In genomic region chr4:28443786-28444412, GRCh38 we compare ENCODE assay signal across 20 cellular contexts.
DNase-seq lines count a peak whose midpoint lies in the region; ATAC-seq and TF ChIP-seq lines count a peak whose summit lies in the region.
"Had no signal": no experiment of that assay in that cellular context is flagged by ENCODE, and none has a peak within 500 bp of the region (broad histone marks: within the 10 kb centered on the region; RNA-seq: fewer than 3 reads in every experiment).

No MANE protein-coding gene starts in this region.

- POLR2A ChIA-PET in PC-3 (lab: Charles Lee; ENCODE audit: unreplicated experiment), result no interaction called here

- no peak overlapping the region for H4K91ac ChIP-seq in H9 (ENCODE audit: insufficient read length, low read depth, low read length)
- H4K91ac ChIP-seq in trophoblast cell (ENCODE audit: low read depth, low read length), result no peak overlapping the region

- no peak overlapping the region for H3K9ac ChIP-seq in H9 (ENCODE audit: extremely low read depth, insufficient read length, low read length)
- no peak overlapping the region for H3K9ac ChIP-seq in PC-3 (ENCODE audit: low read length)
- H3K9ac ChIP-seq in endodermal cell (ENCODE audit: extremely low read depth, low read length, poor library complexity, severe bottlenecking), result no peak overlapping the region
- H3K9ac ChIP-seq in trophoblast cell (ENCODE audit: low read length), result no peak overlapping the region

- no peak overlapping the region for H3K18ac ChIP-seq in H9 (ENCODE audit: insufficient read length, low read depth, low read length)
- no peak overlapping the region for H3K18ac ChIP-seq in trophoblast cell (ENCODE audit: low read length)

- H3K4me1 ChIP-seq in H9 (ENCODE audit: insufficient read depth, low read length) (no peaks in the 10 kb centered on the region; the same call in 1 of the 2 replicates), PC-3 (ENCODE audit: insufficient read depth, low read length) (peaks cover 8% of the 10 kb centered on the region; the same call in 1 of the 2 replicates), endodermal cell (ENCODE audit: control insufficient read depth, insufficient read depth, low read length) (no peaks in the 10 kb centered on the region), trophoblast cell (ENCODE audit: control insufficient read depth in 1 of 2, insufficient read depth in 2 of 2, low read length in 2 of 2) (no peaks in the 10 kb centered on the region)
- H3K4me1 ChIP-seq: upper lobe of left lung had no signal

- no peak overlapping the region for H4K5ac ChIP-seq in H9 (ENCODE audit: insufficient read length, low read depth, low read length)

- H3K79me2 ChIP-seq in H9 (ENCODE audit: insufficient read depth, low read length) (no peaks in the 10 kb centered on the region), PC-3 (ENCODE audit: low read length) (no peaks in the 10 kb centered on the region), trophoblast cell (ENCODE audit: control insufficient read depth, insufficient read depth, low read length, poor library complexity) (no peaks in the 10 kb centered on the region)

- no CpG with 5 or more reads among the region's 7 CpGs for WGBS in H9 (ENCODE audit: extremely low coverage, insufficient read length, low lambda C conversion rate)
- WGBS in endodermal cell (ENCODE audit: insufficient coverage in 1 of 2, insufficient read length in 1 of 2), 2 experiments, result 66 to 67% methylated on average over 5 to 7 of the region's 7 CpGs
- no CpG with 5 or more reads among the region's 7 CpGs for WGBS in trophoblast cell (ENCODE audit: extremely low coverage, insufficient coverage, insufficient read length)

- H3K36me3 Mint-ChIP-seq in H9 (ENCODE audit: insufficient read depth in 1 of 3, low read depth in 3 of 3), result no peaks in the 10 kb centered on the region
- no peaks in the 10 kb centered on the region for H3K36me3 Mint-ChIP-seq in endodermal cell (ENCODE audit: low read depth)
- H3K36me3 Mint-ChIP-seq in Calu3 (ENCODE audit: insufficient read depth, unreplicated experiment), result no peaks in the 10 kb centered on the region
- H3K36me3 Mint-ChIP-seq in activated naive CD8-positive, alpha-beta T cell treated with anti-CD3 and anti-CD28 coated beads, Interleukin-2, amount 50 U/mL, for 24 hours (ENCODE audit: low read depth), result no peaks in the 10 kb centered on the region
- H3K36me3 Mint-ChIP-seq: activated naive CD8-positive, alpha-beta T cell treated with anti-CD3 and anti-CD28 coated beads for 36 hours had no signal

- peak; percentile 37; the same call in 2 of the 3 replicates for TF ChIP-seq CTCF in H9 (conservative IDR thresholded peaks at IDR 0.05)
- TF ChIP-seq CTCF in PC-3 (conservative IDR thresholded peaks at IDR 0.05; ENCODE audit: low read depth, low read length), result no peak
- peak; percentile 54 for TF ChIP-seq CTCF in endodermal cell (conservative IDR thresholded peaks at IDR 0.05)
- no peak for TF ChIP-seq CTCF in brain microvascular endothelial cell (IDR thresholded peaks at IDR 0.05; ENCODE audit: low read depth, low read length, missing control alignments)
- no peak for TF ChIP-seq CTCF in Calu3 (IDR thresholded peaks at IDR 0.05; ENCODE audit: unreplicated experiment)

- H3K23me2 ChIP-seq in H9 (ENCODE audit: insufficient read length, low read depth, low read length, poor library complexity, severe bottlenecking), result no peaks in the 10 kb centered on the region

- H3K14ac ChIP-seq in H9 (ENCODE audit: insufficient read depth, low read length) (no peak overlapping the region), trophoblast cell (ENCODE audit: low read length) (no peak overlapping the region)

- H2AFZ ChIP-seq in H9 (ENCODE audit: low read length), result no peak overlapping the region
- H2AFZ ChIP-seq in PC-3 (ENCODE audit: low read length), result no peak overlapping the region
- no peak overlapping the region for H2AFZ ChIP-seq in trophoblast cell (ENCODE audit: insufficient read depth, low read length, poor library complexity)

- H2BK12ac ChIP-seq in H9 (ENCODE audit: insufficient read length, low read depth, low read length) (no peak overlapping the region), trophoblast cell (ENCODE audit: low read length) (no peak overlapping the region)

- H4K12ac ChIP-seq in trophoblast cell (ENCODE audit: low read depth, low read length), result no peak overlapping the region

- in situ Hi-C loops in brain microvascular endothelial cell (cut with HindIII; ENCODE audit: low pct_ligation_motif_present, low sequenced_read_pairs), result no loop called here

- H3K27ac ChIP-seq in H9 (ENCODE audit: insufficient read length, low read depth, low read length) (no peak overlapping the region), PC-3 (ENCODE audit: low read length) (no peak overlapping the region), endodermal cell (ENCODE audit: low read depth, low read length) (no peak overlapping the region), trophoblast cell (ENCODE audit: low read depth, low read length) (no peak overlapping the region), brain microvascular endothelial cell (no peak overlapping the region)
- H3K27ac ChIP-seq: upper lobe of left lung had no signal

- H3K27me3 ChIP-seq in H9 (ENCODE audit: insufficient read depth, low read length) (no peaks in the 10 kb centered on the region), PC-3 (ENCODE audit: low read length) (no peaks in the 10 kb centered on the region), endodermal cell (ENCODE audit: control insufficient read depth, insufficient read depth, low read length, poor library complexity, severe bottlenecking) (no peaks in the 10 kb centered on the region), trophoblast cell (ENCODE audit: insufficient read depth, low read length) (no peaks in the 10 kb centered on the region), brain microvascular endothelial cell (replicated peaks) (no peaks in the 10 kb centered on the region)
- H3K27me3 ChIP-seq: upper lobe of left lung had no signal

- CTCF ChIA-PET in PC-3 (lab: Charles Lee), result no interaction called here
- CTCF ChIA-PET in Calu3 (lab: Charles Lee), result no interaction called here

- H2BK15ac ChIP-seq in H9 (ENCODE audit: low read depth, low read length), result no peak overlapping the region

- H3K79me1 ChIP-seq in H9 (ENCODE audit: insufficient read depth, low read depth, low read length, poor library complexity, severe bottlenecking) (no peaks in the 10 kb centered on the region), trophoblast cell (ENCODE audit: low read length) (peaks cover 2% of the 10 kb centered on the region)

- H3K4me1 Mint-ChIP-seq in H9, result peaks cover 7 to 11% of the 10 kb centered on the region in 2 experiments
- peaks cover 6% of the 10 kb centered on the region for H3K4me1 Mint-ChIP-seq in endodermal cell
- no peaks in the 10 kb centered on the region for H3K4me1 Mint-ChIP-seq in Calu3 (ENCODE audit: low read depth, unreplicated experiment)
- no peaks in the 10 kb centered on the region for H3K4me1 Mint-ChIP-seq in activated naive CD8-positive, alpha-beta T cell treated with anti-CD3 and anti-CD28 coated beads, Interleukin-2, amount 50 U/mL, for 24 hours
- H3K4me1 Mint-ChIP-seq: activated naive CD8-positive, alpha-beta T cell treated with anti-CD3 and anti-CD28 coated beads for 36 hours; central memory CD8-positive, alpha-beta T cell; naive thymus-derived CD4-positive, alpha-beta T cell had no signal

- no peak overlapping the region for H3K4me3 Mint-ChIP-seq in H9
- H3K4me3 Mint-ChIP-seq in endodermal cell, result no peak overlapping the region
- no peak overlapping the region for H3K4me3 Mint-ChIP-seq in Calu3 (ENCODE audit: low read depth, unreplicated experiment)
- no peak overlapping the region for H3K4me3 Mint-ChIP-seq in activated naive CD8-positive, alpha-beta T cell treated with anti-CD3 and anti-CD28 coated beads, Interleukin-2, amount 50 U/mL, for 24 hours
- H3K4me3 Mint-ChIP-seq: activated naive CD8-positive, alpha-beta T cell treated with anti-CD3 and anti-CD28 coated beads for 36 hours; activated T-cell treated with anti-CD3 and anti-CD28 coated beads, Interleukin-2, amount 50 U/mL, for 4 hours; central memory CD8-positive, alpha-beta T cell; naive thymus-derived CD4-positive, alpha-beta T cell had no signal

- H3K9me3 Mint-ChIP-seq in H9, result no peaks in the 10 kb centered on the region
- no peaks in the 10 kb centered on the region for H3K9me3 Mint-ChIP-seq in endodermal cell
- H3K9me3 Mint-ChIP-seq in Calu3 (ENCODE audit: low read depth, unreplicated experiment), result peaks cover 9% of the 10 kb centered on the region
- H3K9me3 Mint-ChIP-seq in activated naive CD8-positive, alpha-beta T cell treated with anti-CD3 and anti-CD28 coated beads, Interleukin-2, amount 50 U/mL, for 24 hours, result peaks cover 11% of the 10 kb centered on the region

- H4K8ac ChIP-seq in H9 (replicated peaks; ENCODE audit: insufficient read length, low read depth, low read length), result no peak overlapping the region
- H4K8ac ChIP-seq in trophoblast cell (ENCODE audit: low read depth, low read length), result no peak overlapping the region

- H2BK20ac ChIP-seq in H9 (ENCODE audit: low read depth, low read length, poor library complexity, severe bottlenecking), result no peak overlapping the region

- H2BK120ac ChIP-seq in H9 (ENCODE audit: low read depth, low read length, poor library complexity, severe bottlenecking), result no peak overlapping the region
- no peak overlapping the region for H2BK120ac ChIP-seq in trophoblast cell (ENCODE audit: insufficient read depth, low read length, poor library complexity)

- no peak overlapping the region for H3K27ac Mint-ChIP-seq in H9
- H3K27ac Mint-ChIP-seq in endodermal cell, result no peak overlapping the region
- H3K27ac Mint-ChIP-seq in Calu3 (ENCODE audit: unreplicated experiment), result no peak overlapping the region
- no peak overlapping the region for H3K27ac Mint-ChIP-seq in activated naive CD8-positive, alpha-beta T cell treated with anti-CD3 and anti-CD28 coated beads, Interleukin-2, amount 50 U/mL, for 24 hours
- H3K27ac Mint-ChIP-seq: activated naive CD8-positive, alpha-beta T cell treated with anti-CD3 and anti-CD28 coated beads for 36 hours; naive thymus-derived CD4-positive, alpha-beta T cell had no signal

- H3K23ac ChIP-seq in H9 (ENCODE audit: insufficient read length, low read depth, low read length), result no peak overlapping the region
- no peak overlapping the region for H3K23ac ChIP-seq in trophoblast cell (ENCODE audit: low read length)

- peak; percentile 65 for DNase-seq in H9
- DNase-seq in PC-3, result peak; percentile 55
- peak; percentile 78 for DNase-seq in endodermal cell
- peak; percentile 10 to 45 for DNase-seq in trophoblast cell
- no peak for DNase-seq in brain microvascular endothelial cell
- no peak for DNase-seq in activated CD4-positive, CD25-positive, alpha-beta regulatory T cell (lab: John Stamatoyannopoulos, UW)
- no peak for DNase-seq in Calu3
- DNase-seq in activated naive CD8-positive, alpha-beta T cell treated with anti-CD3 and anti-CD28 coated beads, Interleukin-2, amount 50 U/mL, for 24 hours, result no peak
- DNase-seq: activated CD4-positive, alpha-beta T cell treated with anti-CD3 and anti-CD28 coated beads, Interleukin-2, amount 50 U/mL, for 4 hours; activated naive CD8-positive, alpha-beta T cell treated with anti-CD3 and anti-CD28 coated beads for 36 hours; activated T-cell treated with anti-CD3 and anti-CD28 coated beads, Interleukin-2, amount 50 U/mL, for 4 hours; C1 segment of cervical spinal cord; DMS79 treated with DMSO at 0.1 percent for 48 hours; foreskin melanocyte; naive thymus-derived CD4-positive, alpha-beta T cell; stimulated activated CD4-positive, alpha-beta T cell treated with anti-CD3 and anti-CD28 coated beads, Interleukin-15, amount 100 ng/mL, for 24 hours; stimulated activated naive CD8-positive, alpha-beta T cell treated with anti-CD3 and anti-CD28 coated beads, Interleukin-15, Interleukin-2, amounts not matched to agents 100 U/mL and 50 U/mL, for 24 hours; upper lobe of left lung had no signal

- H3K4me3 ChIP-seq in PC-3 (ENCODE audit: low read length) (no peak overlapping the region), endodermal cell (ENCODE audit: low read length) (no peak overlapping the region), trophoblast cell (ENCODE audit: low read depth, low read length) (no peak overlapping the region), brain microvascular endothelial cell (ENCODE audit: low read depth, low read length) (no peak overlapping the region)
- H3K4me3 ChIP-seq: lung, upper lobe of left lung had no signal

- H3K36me3 ChIP-seq in PC-3 (ENCODE audit: low read depth, low read length), result no peaks in the 10 kb centered on the region
- no peaks in the 10 kb centered on the region for H3K36me3 ChIP-seq in endodermal cell (ENCODE audit: control insufficient read depth, insufficient read depth, low read length)
- H3K36me3 ChIP-seq in trophoblast cell (ENCODE audit: control insufficient read depth in 1 of 2, insufficient read depth in 2 of 2, low read length in 2 of 2), result no peaks in the 10 kb centered on the region
- H3K36me3 ChIP-seq in brain microvascular endothelial cell (replicated peaks), result no peaks in the 10 kb centered on the region
- H3K36me3 ChIP-seq: upper lobe of left lung had no signal

- H3K27me3 Mint-ChIP-seq in H9 (ENCODE audit: low read depth) (no peaks in the 10 kb centered on the region), endodermal cell (ENCODE audit: insufficient read depth) (no peaks in the 10 kb centered on the region), Calu3 (ENCODE audit: unreplicated experiment) (no peaks in the 10 kb centered on the region)
- H3K27me3 Mint-ChIP-seq in activated naive CD8-positive, alpha-beta T cell treated with anti-CD3 and anti-CD28 coated beads, Interleukin-2, amount 50 U/mL, for 24 hours, result no peaks in the 10 kb centered on the region
- H3K27me3 Mint-ChIP-seq: activated naive CD8-positive, alpha-beta T cell treated with anti-CD3 and anti-CD28 coated beads for 36 hours; central memory CD8-positive, alpha-beta T cell; naive thymus-derived CD4-positive, alpha-beta T cell had no signal

- H3K9me2 ChIP-seq in PC-3 (replicated peaks; ENCODE audit: low read length), result no peaks in the 10 kb centered on the region

- BruUV-seq in PC-3 (replicated peaks; lab: Mats Ljungman, UMichigan), result no TSS peak
- BruUV-seq in Calu3 (replicated peaks; lab: Mats Ljungman, UMichigan), result no TSS peak

- H3K4ac ChIP-seq in H9 (ENCODE audit: low read depth, low read length) (no peak overlapping the region), trophoblast cell (ENCODE audit: low read depth, low read length) (no peak overlapping the region)

- H3T11ph ChIP-seq in H9 (ENCODE audit: low read length), result no peak overlapping the region

- ATAC-seq in PC-3, result peak; percentile 53; the same call in 1 of the 2 replicates
- no peak for ATAC-seq in activated naive CD8-positive, alpha-beta T cell treated with anti-CD3 and anti-CD28 coated beads, Interleukin-2, amount 50 U/mL, for 24 hours
- ATAC-seq: activated T-cell treated with anti-CD3 and anti-CD28 coated beads, Interleukin-2, amount 50 U/mL, for 4 hours; naive thymus-derived CD4-positive, alpha-beta T cell; stimulated activated naive CD8-positive, alpha-beta T cell treated with anti-CD3 and anti-CD28 coated beads, Interleukin-15, Interleukin-2, amounts not matched to agents 100 U/mL and 50 U/mL, for 24 hours had no signal

- H2AK5ac ChIP-seq in H9 (ENCODE audit: insufficient read length, low read length) (no peak overlapping the region), trophoblast cell (ENCODE audit: low read length) (no peak overlapping the region)

- H3K9me3 ChIP-seq in H9 (ENCODE audit: control insufficient read depth, low read depth, low read length), result no peaks in the 10 kb centered on the region
- no peaks in the 10 kb centered on the region for H3K9me3 ChIP-seq in PC-3 (ENCODE audit: low read length)
- no peaks in the 10 kb centered on the region for H3K9me3 ChIP-seq in endodermal cell (ENCODE audit: control insufficient read depth, low read length)
- no peaks in the 10 kb centered on the region for H3K9me3 ChIP-seq in trophoblast cell (ENCODE audit: insufficient read depth, low read depth, low read length)
- H3K9me3 ChIP-seq: upper lobe of left lung had no signal

- H4K20me1 ChIP-seq in H9 (ENCODE audit: control insufficient read depth, insufficient read depth, insufficient read length) (no peaks in the 10 kb centered on the region), PC-3 (ENCODE audit: low read length) (no peaks in the 10 kb centered on the region)

- H3F3A ChIP-seq in PC-3 (ENCODE audit: low read length, unreplicated experiment), result no peaks in the 10 kb centered on the region

- no peak overlapping the region for H3K56ac ChIP-seq in H9 (ENCODE audit: insufficient read length, low read depth, low read length)

- H2BK5ac ChIP-seq in H9 (ENCODE audit: insufficient read length, low read length) (no peak overlapping the region), trophoblast cell (ENCODE audit: low read depth, low read length, poor library complexity) (no peak overlapping the region)

- intact Hi-C loops in PC-3 (cut with micrococcal nuclease), result no loop called here
- intact Hi-C loops in Calu3 (cut with micrococcal nuclease; ENCODE audit: unreplicated experiment), result no loop called here

- H3K4me2 ChIP-seq in H9 (ENCODE audit: insufficient read depth, insufficient read length, low read length), result no peak overlapping the region
- H3K4me2 ChIP-seq in PC-3 (ENCODE audit: low read length), result no peak overlapping the region
- no peak overlapping the region for H3K4me2 ChIP-seq in trophoblast cell (ENCODE audit: low read length)

Comparison
In these comparisons a context has a peak if more than half of its experiments do, and no peak if none do; other contexts are left out.
1. DNase-seq: peak in H9 (single experiment), PC-3 (single experiment), endodermal cell (single experiment) and trophoblast cell (2 of 2); none in brain microvascular endothelial cell (single experiment), activated CD4-positive, CD25-positive, alpha-beta regulatory T cell (0 of 4), Calu3 (single experiment) and activated naive CD8-positive, alpha-beta T cell treated with anti-CD3 and anti-CD28 coated beads, Interleukin-2, amount 50 U/mL, for 24 hours (single experiment).
2. CTCF ChIP-seq: peak in H9 (single experiment) and endodermal cell (single experiment); none in PC-3 (single experiment), brain microvascular endothelial cell (single experiment) and Calu3 (single experiment).